In genomic region chr20:32580970-32581838, GRCh38 we compare ENCODE assay signal across 1 cellular context.
TF ChIP-seq lines count a peak whose summit lies in the region.

No MANE protein-coding gene starts in this region.

TF ChIP-seq in HepG2, 621 proteins besides CTCF, POLR2A, EP300 and RAD21 (continued from another document and continues in another):
- TF ChIP-seq, protein P1, sequence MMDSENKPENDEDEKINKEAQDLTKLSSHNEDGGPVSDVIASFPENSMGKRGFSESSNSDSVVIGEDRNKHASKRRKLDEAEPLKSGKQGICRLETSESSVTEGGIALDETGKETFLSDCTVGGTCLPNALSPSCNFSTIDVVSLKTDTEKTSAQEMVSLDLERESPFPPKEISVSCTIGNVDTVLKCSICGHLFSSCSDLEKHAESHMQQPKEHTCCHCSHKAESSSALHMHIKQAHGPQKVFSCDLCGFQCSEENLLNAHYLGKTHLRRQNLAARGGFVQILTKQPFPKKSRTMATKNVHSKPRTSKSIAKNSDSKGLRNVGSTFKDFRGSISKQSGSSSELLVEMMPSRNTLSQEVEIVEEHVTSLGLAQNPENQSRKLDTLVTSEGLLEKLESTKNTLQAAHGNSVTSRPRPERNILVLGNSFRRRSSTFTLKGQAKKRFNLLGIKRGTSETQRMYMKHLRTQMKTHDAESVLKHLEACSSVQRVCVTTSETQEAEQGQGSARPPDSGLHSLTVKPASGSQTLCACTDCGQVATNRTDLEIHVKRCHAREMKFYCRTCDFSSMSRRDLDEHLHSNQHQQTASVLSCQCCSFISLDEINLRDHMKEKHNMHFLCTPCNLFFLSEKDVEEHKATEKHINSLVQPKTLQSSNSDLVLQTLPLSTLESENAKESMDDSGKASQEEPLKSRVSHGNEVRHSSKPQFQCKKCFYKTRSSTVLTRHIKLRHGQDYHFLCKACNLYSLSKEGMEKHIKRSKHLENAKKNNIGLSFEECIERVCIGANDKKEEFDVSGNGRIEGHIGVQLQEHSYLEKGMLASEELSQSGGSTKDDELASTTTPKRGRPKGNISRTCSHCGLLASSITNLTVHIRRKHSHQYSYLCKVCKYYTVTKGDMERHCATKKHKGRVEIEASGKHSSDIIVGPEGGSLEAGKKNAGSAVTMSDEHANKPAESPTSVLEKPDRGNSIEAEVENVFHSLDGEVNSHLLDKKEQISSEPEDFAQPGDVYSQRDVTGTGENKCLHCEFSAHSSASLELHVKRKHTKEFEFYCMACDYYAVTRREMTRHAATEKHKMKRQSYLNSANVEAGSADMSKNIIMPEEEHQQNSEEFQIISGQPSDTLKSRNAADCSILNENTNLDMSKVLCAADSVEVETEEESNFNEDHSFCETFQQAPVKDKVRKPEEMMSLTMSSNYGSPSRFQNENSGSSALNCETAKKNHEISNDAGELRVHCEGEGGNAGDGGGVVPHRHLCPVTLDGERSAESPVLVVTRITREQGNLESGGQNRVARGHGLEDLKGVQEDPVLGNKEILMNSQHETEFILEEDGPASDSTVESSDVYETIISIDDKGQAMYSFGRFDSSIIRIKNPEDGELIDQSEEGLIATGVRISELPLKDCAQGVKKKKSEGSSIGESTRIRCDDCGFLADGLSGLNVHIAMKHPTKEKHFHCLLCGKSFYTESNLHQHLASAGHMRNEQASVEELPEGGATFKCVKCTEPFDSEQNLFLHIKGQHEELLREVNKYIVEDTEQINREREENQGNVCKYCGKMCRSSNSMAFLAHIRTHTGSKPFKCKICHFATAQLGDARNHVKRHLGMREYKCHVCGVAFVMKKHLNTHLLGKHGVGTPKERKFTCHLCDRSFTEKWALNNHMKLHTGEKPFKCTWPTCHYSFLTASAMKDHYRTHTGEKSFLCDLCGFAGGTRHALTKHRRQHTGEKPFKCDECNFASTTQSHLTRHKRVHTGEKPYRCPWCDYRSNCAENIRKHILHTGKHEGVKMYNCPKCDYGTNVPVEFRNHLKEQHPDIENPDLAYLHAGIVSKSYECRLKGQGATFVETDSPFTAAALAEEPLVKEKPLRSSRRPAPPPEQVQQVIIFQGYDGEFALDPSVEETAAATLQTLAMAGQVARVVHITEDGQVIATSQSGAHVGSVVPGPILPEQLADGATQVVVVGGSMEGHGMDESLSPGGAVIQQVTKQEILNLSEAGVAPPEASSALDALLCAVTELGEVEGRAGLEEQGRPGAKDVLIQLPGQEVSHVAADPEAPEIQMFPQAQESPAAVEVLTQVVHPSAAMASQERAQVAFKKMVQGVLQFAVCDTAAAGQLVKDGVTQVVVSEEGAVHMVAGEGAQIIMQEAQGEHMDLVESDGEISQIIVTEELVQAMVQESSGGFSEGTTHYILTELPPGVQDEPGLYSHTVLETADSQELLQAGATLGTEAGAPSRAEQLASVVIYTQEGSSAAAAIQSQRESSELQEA (CRISPR knock-in tag; IDR thresholded peaks at IDR 0.05; ENCODE audit: not compliant biosample characterization): no peak
- TF ChIP-seq HCFC1 (IDR thresholded peaks at IDR 0.05; ENCODE audit: low read depth, low read length) (no peak), TGIF2 (CRISPR knock-in tag; IDR thresholded peaks at IDR 0.05) (no peak; the same call in 1 of the 2 replicates), ZFAT (CRISPR knock-in tag; conservative IDR thresholded peaks at IDR 0.05) (no peak), CEBPG (CRISPR knock-in tag; IDR thresholded peaks at IDR 0.05) (no peak), CREB1 (IDR thresholded peaks at IDR 0.05) (no peak), CREB1 (CRISPR knock-in tag; IDR thresholded peaks at IDR 0.05) (no peak), RCOR2 (CRISPR knock-in tag; IDR thresholded peaks at IDR 0.05) (no peak), PAF1 (CRISPR knock-in tag; IDR thresholded peaks at IDR 0.05) (no peak), ZNF503 (CRISPR knock-in tag; IDR thresholded peaks at IDR 0.05) (no peak), PHB2 (IDR thresholded peaks at IDR 0.05; ENCODE audit: partially characterized antibody) (no peak), PCBP2 (optimal IDR thresholded peaks at IDR 0.05; ENCODE audit: low read depth, low read length, poor library complexity, severe bottlenecking) (no peak), ZNF841 (CRISPR knock-in tag; IDR thresholded peaks at IDR 0.05; ENCODE audit: borderline replicate concordance) (no peak), ZBTB42 (CRISPR knock-in tag; IDR thresholded peaks at IDR 0.05) (0 out of 2 replicates have a peak, but pooled peaks have one; percentile 3), SNRNP70 (IDR thresholded peaks at IDR 0.05; ENCODE audit: low read depth, low read length) (no peak), MXI1 (IDR thresholded peaks at IDR 0.05; ENCODE audit: borderline replicate concordance, low read depth, low read length) (no peak), ZNF230 (CRISPR knock-in tag; IDR thresholded peaks at IDR 0.05) (no peak), ZNF614 (CRISPR knock-in tag; IDR thresholded peaks at IDR 0.05; ENCODE audit: borderline replicate concordance) (no peak), RXRB (CRISPR knock-in tag; IDR thresholded peaks at IDR 0.05; ENCODE audit: borderline replicate concordance) (no peak), FOXK1 (CRISPR knock-in tag; IDR thresholded peaks at IDR 0.05; ENCODE audit: borderline replicate concordance, low read depth) (no peak), KDM4B (CRISPR knock-in tag; IDR thresholded peaks at IDR 0.05) (no peak), THAP9 (CRISPR knock-in tag; IDR thresholded peaks at IDR 0.05; ENCODE audit: borderline replicate concordance) (no peak; the same call in 1 of the 2 replicates), SSRP1 (CRISPR knock-in tag; IDR thresholded peaks at IDR 0.05) (no peak), ATM (IDR thresholded peaks at IDR 0.05; ENCODE audit: borderline replicate concordance) (no peak), GTF3A (CRISPR knock-in tag; conservative IDR thresholded peaks at IDR 0.05) (no peak), FOXA1 (IDR thresholded peaks at IDR 0.05) (no peak), FOXA1 (CRISPR knock-in tag; IDR thresholded peaks at IDR 0.05) (no peak; the same call in 1 of the 2 replicates), ERF (CRISPR knock-in tag; IDR thresholded peaks at IDR 0.05) (no peak), REPIN1 (CRISPR knock-in tag; IDR thresholded peaks at IDR 0.05; ENCODE audit: borderline replicate concordance, low read depth) (peak; percentile 60; the same call in 1 of the 2 replicates), ZNF20 (CRISPR knock-in tag; IDR thresholded peaks at IDR 0.05) (no peak), SMARCE1 (IDR thresholded peaks at IDR 0.05; ENCODE audit: borderline replicate concordance) (no peak), KAT8 (CRISPR knock-in tag; IDR thresholded peaks at IDR 0.05) (peak; percentile 14; the same call in 1 of the 2 replicates), IRF2 (CRISPR knock-in tag; IDR thresholded peaks at IDR 0.05) (no peak), PRDM10 (CRISPR knock-in tag; IDR thresholded peaks at IDR 0.05; ENCODE audit: low read depth) (no peak), SNAI1 (CRISPR knock-in tag; IDR thresholded peaks at IDR 0.05; ENCODE audit: borderline replicate concordance) (0 out of 2 replicates have a peak, but pooled peaks have one; percentile 1), RBM22 (optimal IDR thresholded peaks at IDR 0.05; ENCODE audit: low read length) (no peak), PHF20 (CRISPR knock-in tag; IDR thresholded peaks at IDR 0.05) (no peak), HOXD1 (CRISPR knock-in tag; IDR thresholded peaks at IDR 0.05) (no peak), STAT6 (CRISPR knock-in tag; IDR thresholded peaks at IDR 0.05; ENCODE audit: borderline replicate concordance) (no peak), MATR3 (CRISPR knock-in tag; IDR thresholded peaks at IDR 0.05) (no peak), MEIS1 (CRISPR knock-in tag; IDR thresholded peaks at IDR 0.05; ENCODE audit: borderline replicate concordance) (peak; percentile 1; the same call in 1 of the 2 replicates), ZNF629 (CRISPR knock-in tag; conservative IDR thresholded peaks at IDR 0.05) (no peak)
- TF ChIP-seq, protein P2, sequence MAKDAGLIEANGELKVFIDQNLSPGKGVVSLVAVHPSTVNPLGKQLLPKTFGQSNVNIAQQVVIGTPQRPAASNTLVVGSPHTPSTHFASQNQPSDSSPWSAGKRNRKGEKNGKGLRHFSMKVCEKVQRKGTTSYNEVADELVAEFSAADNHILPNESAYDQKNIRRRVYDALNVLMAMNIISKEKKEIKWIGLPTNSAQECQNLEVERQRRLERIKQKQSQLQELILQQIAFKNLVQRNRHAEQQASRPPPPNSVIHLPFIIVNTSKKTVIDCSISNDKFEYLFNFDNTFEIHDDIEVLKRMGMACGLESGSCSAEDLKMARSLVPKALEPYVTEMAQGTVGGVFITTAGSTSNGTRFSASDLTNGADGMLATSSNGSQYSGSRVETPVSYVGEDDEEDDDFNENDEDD (CRISPR knock-in tag; IDR thresholded peaks at IDR 0.05; ENCODE audit: borderline replicate concordance): no peak
